21 cellular contexts compared by ENCODE assay signal in the genomic region with DNA sequence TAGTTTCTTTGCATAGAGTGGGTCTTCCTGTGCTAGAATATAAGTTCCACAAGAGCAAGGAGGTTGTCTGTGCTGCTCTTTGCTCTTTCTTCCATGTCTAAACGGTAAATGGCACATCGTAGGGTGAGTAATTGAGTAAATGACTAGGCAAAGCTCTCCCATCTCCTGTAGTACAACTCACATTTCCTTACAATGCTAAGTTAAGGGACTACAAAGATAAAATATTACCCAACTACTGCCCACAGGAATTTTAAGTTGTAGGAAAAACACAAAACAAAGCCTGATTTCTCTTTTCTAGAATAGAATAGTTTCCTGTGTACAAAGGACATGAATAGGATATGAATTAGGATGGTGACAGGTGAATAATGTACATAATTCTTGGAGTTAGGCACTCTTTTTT.
DNase-seq lines count a peak whose midpoint lies in the region; ATAC-seq and TF ChIP-seq lines count a peak whose summit lies in the region.
"Had no signal": no experiment of that assay in that cellular context is flagged by ENCODE, and none has a peak within 500 bp of the region (broad histone marks: within the 10 kb centered on the region; RNA-seq: fewer than 3 reads in every experiment).

No MANE protein-coding gene starts in this region.

- no peaks in the 10 kb centered on the region for H3K9me3 Mint-ChIP-seq in stimulated activated naive B cell treated with anti-CD40 and anti-IgM and Interleukin-4, amounts not matched to agents 10 μg/mL and 1 μg/mL and 100 μg/mL, for 72 hours

- no peak for ATAC-seq in HG03280 (IDR thresholded peaks at IDR 0.05; ENCODE audit: unreplicated experiment)
- ATAC-seq in stimulated activated naive B cell treated with anti-CD40 and anti-IgM and Interleukin-4, amounts not matched to agents 10 μg/mL and 1 μg/mL and 100 μg/mL, for 72 hours (replicated peaks): no peak
- ATAC-seq: K562 had no signal

- DNase-seq in GM03348 (ENCODE audit: low spot score) (peak; percentile 19), amniotic epithelial cell (ENCODE audit: low read depth) (peak; percentile 83), fibroblast of peridontal ligament (ENCODE audit: extremely low read depth) (peak; percentile 35), non-pigmented ciliary epithelial cell (ENCODE audit: low read depth) (peak; percentile 46), UCSD-AML1 (lab: John Stamatoyannopoulos, UW; ENCODE audit: unreplicated experiment) (no peak), GM20000 (ENCODE audit: low spot score) (no peak)
- DNase-seq in stimulated activated naive B cell treated with anti-CD40 and anti-IgM and Interleukin-4, amounts not matched to agents 10 μg/mL and 1 μg/mL and 100 μg/mL, for 72 hours: no peak
- DNase-seq: H7, NCI-H1092, NCI-H1436 treated with DMSO at 0.1 percent for 48 hours, NCI-H1930, NCI-H2227 treated with DMSO at 0.1 percent for 48 hours, NCI-H510A treated with DMSO at 0.1 percent for 48 hours, NCI-H748 treated with DMSO at 0.1 percent for 48 hours, PC-9, RPMI8226, SHP77 had no signal

- no peak for TF ChIP-seq CTCF in GM20000 (IDR thresholded peaks at IDR 0.05; ENCODE audit: extremely low read depth, missing control alignments)

- no peak overlapping the region for H3K4me3 Mint-ChIP-seq in stimulated activated naive B cell treated with anti-CD40 and anti-IgM and Interleukin-4, amounts not matched to agents 10 μg/mL and 1 μg/mL and 100 μg/mL, for 72 hours
- H3K4me3 Mint-ChIP-seq: B cell, CD14-positive monocyte had no signal

- H3K36me3 Mint-ChIP-seq in stimulated activated naive B cell treated with anti-CD40 and anti-IgM and Interleukin-4, amounts not matched to agents 10 μg/mL and 1 μg/mL and 100 μg/mL, for 72 hours: no peaks in the 10 kb centered on the region

- peaks cover 37 to 64% of the 10 kb centered on the region in 2 donors for H3K27me3 Mint-ChIP-seq in stimulated activated naive B cell treated with anti-CD40 and anti-IgM and Interleukin-4, amounts not matched to agents 10 μg/mL and 1 μg/mL and 100 μg/mL, for 72 hours

- H3K4me1 Mint-ChIP-seq in stimulated activated naive B cell treated with anti-CD40 and anti-IgM and Interleukin-4, amounts not matched to agents 10 μg/mL and 1 μg/mL and 100 μg/mL, for 72 hours: peaks cover 5 to 6% of the 10 kb centered on the region in 2 donors

- no peak overlapping the region for H3K27ac Mint-ChIP-seq in stimulated activated naive B cell treated with anti-CD40 and anti-IgM and Interleukin-4, amounts not matched to agents 10 μg/mL and 1 μg/mL and 100 μg/mL, for 72 hours
- H3K27ac Mint-ChIP-seq: B cell, CD14-positive monocyte had no signal

Comparison
In these comparisons a context has a peak if more than half of its experiments do, and no peak if none do; other contexts are left out.
1. DNase-seq: peak in GM03348 (single experiment), amniotic epithelial cell (single experiment), fibroblast of peridontal ligament (single experiment) and non-pigmented ciliary epithelial cell (single experiment); none in UCSD-AML1 (single experiment), GM20000 (single experiment) and stimulated activated naive B cell treated with anti-CD40 and anti-IgM and Interleukin-4, amounts not matched to agents 10 μg/mL and 1 μg/mL and 100 μg/mL, for 72 hours (single experiment).